Comparison of ENCODE assay signal across 33 cellular contexts in the genomic region with DNA sequence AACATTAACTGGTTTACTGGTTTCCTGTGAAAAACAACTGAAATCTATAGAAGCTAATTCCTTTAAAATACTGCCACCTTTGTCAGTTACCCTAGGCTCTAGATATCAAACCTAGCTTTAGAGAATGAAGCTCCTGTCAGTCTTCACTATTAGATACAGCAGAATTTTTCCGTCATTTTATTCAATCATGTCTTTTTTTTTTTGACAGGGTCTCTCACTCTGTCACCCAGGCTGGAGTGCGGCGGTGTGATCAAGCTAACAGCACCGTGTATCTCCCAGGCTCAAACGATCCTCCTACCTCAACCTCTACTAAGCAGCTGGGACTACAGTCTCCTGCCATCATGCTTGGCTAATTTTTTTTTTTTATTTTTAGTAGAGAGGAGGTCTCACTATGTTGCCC.
"Had no signal": no experiment of that assay in that cellular context is flagged by ENCODE, and none has a peak within 500 bp of the region (broad histone marks: within the 10 kb centered on the region; RNA-seq: fewer than 3 reads in every experiment).

No MANE protein-coding gene starts in this region.

- H3K27ac ChIP-seq: KMS-11 had no signal

- H3K36me3 ChIP-seq: MG63 had no signal

- H3K9me3 ChIP-seq: MG63 had no signal

- DNase-seq: Karpas-422, Kasumi-1, KG1, MG63, MM.1S, MV-4-11, NCI-H1048, NCI-H1092, NCI-H1092 treated with DMSO at 0.1 percent for 48 hours, NCI-H1105, NCI-H1105 treated with DMSO at 0.1 percent for 48 hours, NCI-H1417 treated with DMSO at 0.1 percent for 48 hours, NCI-H1436, NCI-H1436 treated with DMSO at 0.1 percent for 48 hours, NCI-H146, NCI-H1694, NCI-H1694 treated with DMSO at 0.1 percent for 48 hours, NCI-H187, NCI-H187 treated with DMSO at 0.1 percent for 48 hours, NCI-H1930, NCI-H2029, NCI-H2029 treated with DMSO at 0.1 percent for 48 hours, NCI-H2081, NCI-H2081 treated with DMSO at 0.1 percent for 48 hours, NCI-H2107, NCI-H2171, NCI-H2171 treated with DMSO at 0.1 percent for 48 hours, NCI-H2227 treated with DMSO at 0.1 percent for 48 hours, NCI-H226, NCI-H345, NCI-H446, NCI-H446 treated with DMSO at 0.1 percent for 48 hours had no signal

- H3K4me2 ChIP-seq: KMS-11 had no signal

- H3K27me3 ChIP-seq: MG63 had no signal

- H3K4me3 ChIP-seq: MG63 had no signal

- H3K9ac ChIP-seq: KMS-11 had no signal
